In genomic region chr6:147205690-147206600, GRCh38 we compare ENCODE assay signal across 8 cellular contexts. TPM values are rescaled to one million over a fixed set of nuclear protein-coding genes. Genes with fewer than 3 reads are reported as not detected.
DNase-seq lines count a peak whose midpoint lies in the region; ATAC-seq and TF ChIP-seq lines count a peak whose summit lies in the region.

No MANE protein-coding gene starts in this region.

- peak overlapping the region; percentile 84 for H3K4me2 ChIP-seq in KMS-11

- no peak for TF ChIP-seq POLR2A in uterus (IDR thresholded peaks at IDR 0.05)

- H3K27me3 ChIP-seq in KMS-11 (ENCODE audit: insufficient read depth, low read depth) (no peaks in the 10 kb centered on the region), uterus (no peaks in the 10 kb centered on the region)

- peak; percentile 19 for DNase-seq in DMS153 (lab: John Stamatoyannopoulos, UW)
- no peak for DNase-seq in activated naive CD8-positive, alpha-beta T cell treated with anti-CD3 and anti-CD28 coated beads, Interleukin-2, amount 50 U/mL, for 24 hours
- DNase-seq in left kidney (ENCODE audit: low read depth, low spot score) = peak; percentile 41
- no peak for DNase-seq in uterus

- H3K9me3 Mint-ChIP-seq in activated naive CD8-positive, alpha-beta T cell treated with anti-CD3 and anti-CD28 coated beads, Interleukin-2, amount 50 U/mL, for 24 hours = no peaks in the 10 kb centered on the region

- H3K4me1 ChIP-seq in KMS-11 (ENCODE audit: low read depth, poor library complexity, severe bottlenecking) (peaks cover 26% of the 10 kb centered on the region), uterus (peaks cover 0 to 4% of the 10 kb centered on the region in 2 donors)

- peaks cover 29% of the 10 kb centered on the region; the same call in 1 of the 2 replicates for H3K79me2 ChIP-seq in KMS-11 (ENCODE audit: insufficient read depth, low read depth)

- peaks cover 8% of the 10 kb centered on the region for H3K36me3 Mint-ChIP-seq in activated naive CD8-positive, alpha-beta T cell treated with anti-CD3 and anti-CD28 coated beads, Interleukin-2, amount 50 U/mL, for 24 hours (ENCODE audit: low read depth)

- peaks cover 51% of the 10 kb centered on the region for H3K4me1 Mint-ChIP-seq in activated naive CD8-positive, alpha-beta T cell treated with anti-CD3 and anti-CD28 coated beads, Interleukin-2, amount 50 U/mL, for 24 hours

- H3K27ac Mint-ChIP-seq in activated naive CD8-positive, alpha-beta T cell treated with anti-CD3 and anti-CD28 coated beads, Interleukin-2, amount 50 U/mL, for 24 hours = no peak overlapping the region

- intact Hi-C loops in uterus (cut with DNase I; ENCODE audit: low total_unique reads) = no loop called here

- H2AFZ ChIP-seq in KMS-11 (ENCODE audit: low read depth) = no peak overlapping the region

- TF ChIP-seq CTCF in KMS-11 (conservative IDR thresholded peaks at IDR 0.05; ENCODE audit: low read depth, low read length) (no peak), uterus (IDR thresholded peaks at IDR 0.05) (no peak)

- no peaks in the 10 kb centered on the region for H3K9me3 ChIP-seq in uterus

- H4K20me1 ChIP-seq in KMS-11 (ENCODE audit: insufficient read depth) = no peaks in the 10 kb centered on the region; the same call in 1 of the 2 replicates

- H3K4me3 ChIP-seq in KMS-11 (IDR thresholded peaks at IDR 0.05; ENCODE audit: insufficient read depth, low read depth, low read length) (no peak overlapping the region), uterus (peak overlapping the region; percentile 82 to 93)

- no peak overlapping the region for H3K9ac ChIP-seq in KMS-11

- H3K27me3 Mint-ChIP-seq in activated naive CD8-positive, alpha-beta T cell treated with anti-CD3 and anti-CD28 coated beads, Interleukin-2, amount 50 U/mL, for 24 hours = peaks cover 1% of the 10 kb centered on the region

- ATAC-seq in activated naive CD8-positive, alpha-beta T cell treated with anti-CD3 and anti-CD28 coated beads, Interleukin-2, amount 50 U/mL, for 24 hours = no peak
- ATAC-seq in GM18517 (IDR thresholded peaks at IDR 0.05; ENCODE audit: unreplicated experiment) (no peak), GM18858 (IDR thresholded peaks at IDR 0.05; ENCODE audit: unreplicated experiment) (no peak), HG03025 (IDR thresholded peaks at IDR 0.05; ENCODE audit: low FRiP score, unreplicated experiment) (no peak)

- no peaks in the 10 kb centered on the region for H3K36me3 ChIP-seq in KMS-11 (ENCODE audit: insufficient read depth)
- H3K36me3 ChIP-seq in uterus = no peaks in the 10 kb centered on the region

- H3K27ac ChIP-seq in KMS-11 (peak overlapping the region; percentile 3; the same call in 1 of the 2 replicates), uterus (peak overlapping the region; percentile 97 to 99)

- H3K4me3 Mint-ChIP-seq in activated naive CD8-positive, alpha-beta T cell treated with anti-CD3 and anti-CD28 coated beads, Interleukin-2, amount 50 U/mL, for 24 hours = peak overlapping the region; percentile 93

RNA-seq across cellular contexts. Expression of gene STXBP5, which starts 1.7 kb away (rescaled TPM):
- 10 to 100 TPM; 28.9 to 80.2 (median 36.9) TPM for total RNA-seq in uterus

Comparison
In these comparisons a context has a peak if more than half of its experiments do, and no peak if none do; other contexts are left out.
1. DNase-seq: peak in DMS153 (single experiment) and left kidney (single experiment); none in activated naive CD8-positive, alpha-beta T cell treated with anti-CD3 and anti-CD28 coated beads, Interleukin-2, amount 50 U/mL, for 24 hours (single experiment) and uterus (0 of 2).